ENCODE assay signal across 7 cellular contexts in genomic region chr20:62301773-62302340, GRCh38.
DNase-seq lines count a peak whose midpoint lies in the region; ATAC-seq and TF ChIP-seq lines count a peak whose summit lies in the region.

No MANE protein-coding gene starts in this region.

- ATAC-seq in GM18517 (IDR thresholded peaks at IDR 0.05; ENCODE audit: unreplicated experiment) (peak; percentile 38), HG03103 (IDR thresholded peaks at IDR 0.05; ENCODE audit: low read depth, unreplicated experiment) (peak; percentile 22)

- H3K4me3 ChIP-seq in skin epidermis = peak overlapping the region; percentile 71 to 97 (median 94)

- TF ChIP-seq CTCF in VCaP (conservative IDR thresholded peaks at IDR 0.05) = peak; percentile 86

- DNase-seq in NCI-H2196 (lab: John Stamatoyannopoulos, UW; ENCODE audit: unreplicated experiment) (peak; percentile 91), T47D (ENCODE audit: low read depth in 1 of 2, low spot score in 1 of 2) (peak; percentile 91 to 98), iPS-NIHi11 (ENCODE audit: low spot score) (peak; percentile 86)

- in situ Hi-C loops in T47D (cut with HindIII; ENCODE audit: low pct_unique_long_range_greater_than_20kb, low sequenced_read_pairs) = no loop called here

- H3K27ac ChIP-seq in VCaP = peak overlapping the region; percentile 98
- peak overlapping the region; percentile 89 to 99 (median 97) for H3K27ac ChIP-seq in skin epidermis

Comparison
In these comparisons a context has a peak if more than half of its experiments do, and no peak if none do; other contexts are left out.
1. Peak in every context shown above with its lines: DNase-seq, ATAC-seq, H3K4me3 ChIP-seq and H3K27ac ChIP-seq.